In genomic region chr2:203352604-203353255, GRCh38 we compare ENCODE assay signal across 27 cellular contexts. TPM values are rescaled to one million over a fixed set of nuclear protein-coding genes. Genes with fewer than 3 reads are reported as not detected.
DNase-seq lines count a peak whose midpoint lies in the region; ATAC-seq and TF ChIP-seq lines count a peak whose summit lies in the region.
"Had no signal": no experiment of that assay in that cellular context is flagged by ENCODE, and none has a peak within 500 bp of the region (broad histone marks: within the 10 kb centered on the region; RNA-seq: fewer than 3 reads in every experiment).

No MANE protein-coding gene starts in this region.

- H3K4me1 ChIP-seq in PC-3 (ENCODE audit: insufficient read depth, low read length), result peaks cover 28% of the 10 kb centered on the region
- no peaks in the 10 kb centered on the region for H3K4me1 ChIP-seq in effector memory CD4-positive, alpha-beta T cell (ENCODE audit: control insufficient read depth, insufficient read depth, low read length, poor library complexity, severe bottlenecking)
- H3K4me1 ChIP-seq: prostate gland, tibial artery had no signal

- H3K27me3 ChIP-seq in PC-3 (ENCODE audit: low read length), result no peaks in the 10 kb centered on the region
- H3K27me3 ChIP-seq in effector memory CD4-positive, alpha-beta T cell (replicated peaks; ENCODE audit: control insufficient read depth, insufficient read depth, low read length, poor library complexity, severe bottlenecking), result no peaks in the 10 kb centered on the region
- H3K27me3 ChIP-seq: heart left ventricle, neutrophil, stomach, tibial artery had no signal

- peak overlapping the region; percentile 64 for H3K9ac ChIP-seq in PC-3 (ENCODE audit: low read length)

- H2AFZ ChIP-seq in PC-3 (ENCODE audit: low read length), result no peak overlapping the region

- H3K9me3 ChIP-seq in PC-3 (ENCODE audit: low read length), result no peaks in the 10 kb centered on the region
- H3K9me3 ChIP-seq in effector memory CD4-positive, alpha-beta T cell (ENCODE audit: control insufficient read depth, low read length), result no peaks in the 10 kb centered on the region
- H3K9me3 ChIP-seq: heart left ventricle, neutrophil, prostate gland, stomach, tibial artery had no signal

- no peaks in the 10 kb centered on the region for H3K36me3 Mint-ChIP-seq in activated CD4-positive, alpha-beta memory T cell treated with anti-CD3 and anti-CD28 coated beads for 36 hours

- peak overlapping the region; percentile 93 for H3K27ac ChIP-seq in PC-3 (ENCODE audit: low read length)
- no peak overlapping the region for H3K27ac ChIP-seq in effector memory CD4-positive, alpha-beta T cell (ENCODE audit: insufficient read depth, low read length, poor library complexity, severe bottlenecking)
- H3K27ac ChIP-seq: heart left ventricle, neutrophil, prostate gland, stomach, tibial artery had no signal

- DNase-seq in DMS153 (lab: John Stamatoyannopoulos, UW) (peak; percentile 3), DMS153 treated with DMSO at 0.1 percent for 48 hours (lab: John Stamatoyannopoulos, UW; ENCODE audit: unreplicated experiment) (no peak), DMS53 (lab: John Stamatoyannopoulos, UW) (peak; percentile 93), PC-3 (peak; percentile 91), glomerular visceral epithelial cell (ENCODE audit: extremely low spot score) (peak; percentile 11), HuH-7 (ENCODE audit: low spot score) (no peak)
- no peak for DNase-seq in activated CD4-positive, alpha-beta memory T cell treated with anti-CD3 and anti-CD28 coated beads for 36 hours
- no peak for DNase-seq in effector memory CD4-positive, alpha-beta T cell
- DNase-seq: 8988T; activated B cell treated with CpG ODN at 0.5 μM for 24 hours; activated CD4-positive, alpha-beta memory T cell treated with anti-CD3 and anti-CD28 coated beads, Interleukin-2, amount 10 ng/mL, durations not matched to agents 7 days and 5 days; AML-193; aorta; central memory CD4-positive, alpha-beta T cell; DND-41; heart left ventricle; mesenchymal stem cell; NCI-H1092; NCI-H526 treated with DMSO at 0.1 percent for 48 hours; Right ventricle myocardium superior; stomach; tibial artery had no signal

- ATAC-seq in PC-3, result peak; percentile 100
- ATAC-seq: GM12878, HCT116 had no signal

- no peaks in the 10 kb centered on the region for H3K9me3 Mint-ChIP-seq in activated CD4-positive, alpha-beta memory T cell treated with anti-CD3 and anti-CD28 coated beads for 36 hours
- H3K9me3 Mint-ChIP-seq: activated B cell treated with CpG ODN at 0.5 μM for 24 hours; activated CD4-positive, alpha-beta memory T cell treated with anti-CD3 and anti-CD28 coated beads, Interleukin-2, amount 10 ng/mL, durations not matched to agents 7 days and 5 days had no signal

- peaks cover 6% of the 10 kb centered on the region for H3F3A ChIP-seq in PC-3 (ENCODE audit: low read length, unreplicated experiment)

- POLR2A ChIA-PET in PC-3 (lab: Charles Lee; ENCODE audit: unreplicated experiment), result no interaction called here
- POLR2A ChIA-PET in activated CD4-positive, alpha-beta memory T cell treated with anti-CD3 and anti-CD28 coated beads for 36 hours (lab: Charles Lee), result no interaction called here

- H3K27ac Mint-ChIP-seq in activated CD4-positive, alpha-beta memory T cell treated with anti-CD3 and anti-CD28 coated beads for 36 hours, result no peak overlapping the region
- H3K27ac Mint-ChIP-seq: activated B cell treated with CpG ODN at 0.5 μM for 24 hours; activated CD4-positive, alpha-beta memory T cell treated with anti-CD3 and anti-CD28 coated beads, Interleukin-2, amount 10 ng/mL, durations not matched to agents 7 days and 5 days; activated naive CD8-positive, alpha-beta T cell had no signal

- H4K20me1 ChIP-seq in PC-3 (ENCODE audit: low read length), result no peaks in the 10 kb centered on the region

- H3K4me2 ChIP-seq in PC-3 (ENCODE audit: low read length), result peak overlapping the region; percentile 69

- no peak overlapping the region for H3K4me3 Mint-ChIP-seq in activated CD4-positive, alpha-beta memory T cell treated with anti-CD3 and anti-CD28 coated beads for 36 hours
- H3K4me3 Mint-ChIP-seq: activated B cell treated with CpG ODN at 0.5 μM for 24 hours; activated CD4-positive, alpha-beta memory T cell treated with anti-CD3 and anti-CD28 coated beads, Interleukin-2, amount 10 ng/mL, durations not matched to agents 7 days and 5 days; activated naive CD8-positive, alpha-beta T cell had no signal

- 0 out of 2 replicates have a peak overlapping the region, but pooled peaks have one; percentile 19 for H3K4me3 ChIP-seq in PC-3 (ENCODE audit: low read length)
- no peak overlapping the region for H3K4me3 ChIP-seq in effector memory CD4-positive, alpha-beta T cell (ENCODE audit: insufficient read depth, low read depth, low read length, poor library complexity, severe bottlenecking)
- H3K4me3 ChIP-seq: GM12878, heart left ventricle, prostate gland, stomach, tibial artery had no signal

- TSS peak; percentile 82 for BruUV-seq in PC-3 (replicated peaks; lab: Mats Ljungman, UMichigan)

- intact Hi-C loops in PC-3 (cut with micrococcal nuclease), result loop anchor here (5.0 kb wide), 1 partner anchor 50 kb away; no protein-coding TSS in a partner anchor
- intact Hi-C loops in activated CD4-positive, alpha-beta memory T cell treated with anti-CD3 and anti-CD28 coated beads for 36 hours (cut with micrococcal nuclease), result no loop called here

- CTCF ChIA-PET in PC-3 (lab: Charles Lee), result no interaction called here
- CTCF ChIA-PET in activated CD4-positive, alpha-beta memory T cell treated with anti-CD3 and anti-CD28 coated beads for 36 hours (lab: Charles Lee), result no interaction called here

- H3K79me2 ChIP-seq in PC-3 (ENCODE audit: low read length), result peaks cover 80% of the 10 kb centered on the region

- no peak for TF ChIP-seq CTCF in PC-3 (conservative IDR thresholded peaks at IDR 0.05; ENCODE audit: low read depth, low read length)

- no peaks in the 10 kb centered on the region for H3K4me1 Mint-ChIP-seq in activated CD4-positive, alpha-beta memory T cell treated with anti-CD3 and anti-CD28 coated beads for 36 hours (ENCODE audit: low read depth)
- H3K4me1 Mint-ChIP-seq: activated B cell treated with CpG ODN at 0.5 μM for 24 hours; activated CD4-positive, alpha-beta memory T cell treated with anti-CD3 and anti-CD28 coated beads, Interleukin-2, amount 10 ng/mL, durations not matched to agents 7 days and 5 days had no signal

- H3K36me3 ChIP-seq in PC-3 (ENCODE audit: low read depth, low read length), result peaks cover 6% of the 10 kb centered on the region
- H3K36me3 ChIP-seq in effector memory CD4-positive, alpha-beta T cell (ENCODE audit: control insufficient read depth, insufficient read depth, low read length), result no peaks in the 10 kb centered on the region
- H3K36me3 ChIP-seq: neutrophil, prostate gland, tibial artery had no signal

- no peaks in the 10 kb centered on the region for H3K9me2 ChIP-seq in PC-3 (replicated peaks; ENCODE audit: low read length)

- no peaks in the 10 kb centered on the region for H3K27me3 Mint-ChIP-seq in activated CD4-positive, alpha-beta memory T cell treated with anti-CD3 and anti-CD28 coated beads for 36 hours
- H3K27me3 Mint-ChIP-seq: activated B cell treated with CpG ODN at 0.5 μM for 24 hours; activated CD4-positive, alpha-beta memory T cell treated with anti-CD3 and anti-CD28 coated beads, Interleukin-2, amount 10 ng/mL, durations not matched to agents 7 days and 5 days; activated naive CD8-positive, alpha-beta T cell had no signal

RNA-seq across cellular contexts. Expression of gene ABI2, which starts 24.5 kb away (rescaled TPM):
- 37.6 and 50.7 TPM in 2 replicates for total RNA-seq in PC-3 (2014; rRNA removed)
- total RNA-seq in activated CD4-positive, alpha-beta memory T cell treated with anti-CD3 and anti-CD28 coated beads for 36 hours, result 10 to 100 TPM; 43.7 to 51.2 TPM

Comparison
In these comparisons a context has a peak if more than half of its experiments do, and no peak if none do; other contexts are left out.
1. DNase-seq: peak in DMS153 (single experiment), DMS53 (single experiment), PC-3 (single experiment) and glomerular visceral epithelial cell (single experiment); none in DMS153 treated with DMSO at 0.1 percent for 48 hours (single experiment), activated CD4-positive, alpha-beta memory T cell treated with anti-CD3 and anti-CD28 coated beads for 36 hours (single experiment), effector memory CD4-positive, alpha-beta T cell (0 of 3) and HuH-7 (single experiment).